ENCODE assay signal across 17 cellular contexts in genomic region chr6:96465321-96465903, GRCh38. TPM values are rescaled to one million over a fixed set of nuclear protein-coding genes. Genes with fewer than 3 reads are reported as not detected.
DNase-seq lines count a peak whose midpoint lies in the region; ATAC-seq lines count a peak whose summit lies in the region.
"Had no signal": no experiment of that assay in that cellular context is flagged by ENCODE, and none has a peak within 500 bp of the region (broad histone marks: within the 10 kb centered on the region; RNA-seq: fewer than 3 reads in every experiment).

No MANE protein-coding gene starts in this region.

- H3K27ac Mint-ChIP-seq in activated naive CD8-positive, alpha-beta T cell treated with anti-CD3 and anti-CD28 coated beads for 36 hours = peak overlapping the region; percentile 13
- H3K27ac Mint-ChIP-seq in activated naive CD8-positive, alpha-beta T cell treated with anti-CD3 and anti-CD28 coated beads, Interleukin-2, amount 50 U/mL, for 24 hours = no peak overlapping the region
- H3K27ac Mint-ChIP-seq in natural killer cell treated with Interleukin-12 subunit alpha and Interleukin-12 subunit beta and Interleukin-15 and Interleukin-18, amount 100 ng/mL, for 72 hours = peak overlapping the region in 1 of 2 donors; percentile 6
- H3K27ac Mint-ChIP-seq: IgD-negative memory B cell had no signal

- H3K27me3 Mint-ChIP-seq in activated naive CD8-positive, alpha-beta T cell treated with anti-CD3 and anti-CD28 coated beads for 36 hours = no peaks in the 10 kb centered on the region
- peaks cover 2% of the 10 kb centered on the region for H3K27me3 Mint-ChIP-seq in activated naive CD8-positive, alpha-beta T cell treated with anti-CD3 and anti-CD28 coated beads, Interleukin-2, amount 50 U/mL, for 24 hours
- H3K27me3 Mint-ChIP-seq in natural killer cell treated with Interleukin-12 subunit alpha and Interleukin-12 subunit beta and Interleukin-15 and Interleukin-18, amount 100 ng/mL, for 72 hours = peaks cover 0 to 11% of the 10 kb centered on the region in 2 donors
- H3K27me3 Mint-ChIP-seq: IgD-negative memory B cell had no signal

- no peaks in the 10 kb centered on the region for H3K9me3 Mint-ChIP-seq in activated naive CD8-positive, alpha-beta T cell treated with anti-CD3 and anti-CD28 coated beads for 36 hours
- H3K9me3 Mint-ChIP-seq in activated naive CD8-positive, alpha-beta T cell treated with anti-CD3 and anti-CD28 coated beads, Interleukin-2, amount 50 U/mL, for 24 hours = no peaks in the 10 kb centered on the region
- H3K9me3 Mint-ChIP-seq in natural killer cell treated with Interleukin-12 subunit alpha and Interleukin-12 subunit beta and Interleukin-15 and Interleukin-18, amount 100 ng/mL, for 72 hours = no peaks in the 10 kb centered on the region
- H3K9me3 Mint-ChIP-seq: activated CD4-positive, alpha-beta T cell treated with anti-CD3 and anti-CD28 coated beads, Interleukin-2, amount 10 ng/mL, durations not matched to agents 24 days and 14 days; IgD-negative memory B cell had no signal

- no peak for ATAC-seq in activated naive CD8-positive, alpha-beta T cell treated with anti-CD3 and anti-CD28 coated beads, Interleukin-2, amount 50 U/mL, for 24 hours
- ATAC-seq in GM21528 (IDR thresholded peaks at IDR 0.05; ENCODE audit: low FRiP score, unreplicated experiment) = peak; percentile 44
- peak; percentile 48 for ATAC-seq in HG03442 (IDR thresholded peaks at IDR 0.05; ENCODE audit: unreplicated experiment)
- peak in 1 of 2 donors; percentile 52 for ATAC-seq in natural killer cell treated with Interleukin-12 subunit alpha and Interleukin-12 subunit beta and Interleukin-15 and Interleukin-18, amount 100 ng/mL, for 72 hours
- ATAC-seq: left lobe of liver had no signal

- H3K4me1 Mint-ChIP-seq in activated naive CD8-positive, alpha-beta T cell treated with anti-CD3 and anti-CD28 coated beads for 36 hours = peaks cover 26% of the 10 kb centered on the region
- peaks cover 22% of the 10 kb centered on the region for H3K4me1 Mint-ChIP-seq in activated naive CD8-positive, alpha-beta T cell treated with anti-CD3 and anti-CD28 coated beads, Interleukin-2, amount 50 U/mL, for 24 hours
- H3K4me1 Mint-ChIP-seq in natural killer cell treated with Interleukin-12 subunit alpha and Interleukin-12 subunit beta and Interleukin-15 and Interleukin-18, amount 100 ng/mL, for 72 hours (ENCODE audit: low read depth in 2 of 2) = peaks cover 15 to 36% of the 10 kb centered on the region in 2 donors
- H3K4me1 Mint-ChIP-seq: IgD-negative memory B cell had no signal

- no peak for DNase-seq in activated naive CD8-positive, alpha-beta T cell treated with anti-CD3 and anti-CD28 coated beads for 36 hours
- DNase-seq in activated naive CD8-positive, alpha-beta T cell treated with anti-CD3 and anti-CD28 coated beads, Interleukin-2, amount 50 U/mL, for 24 hours = no peak
- no peak for DNase-seq in natural killer cell treated with Interleukin-12 subunit alpha and Interleukin-12 subunit beta and Interleukin-15 and Interleukin-18, amount 100 ng/mL, for 72 hours (ENCODE audit: low spot score)
- no peak for DNase-seq in NCI-H1092 (lab: John Stamatoyannopoulos, UW)
- DNase-seq in SW480 (ENCODE audit: low spot score) = no peak
- no peak for DNase-seq in SKM-1 treated with dmso at 0.1 percent for 144 hours (lab: John Stamatoyannopoulos, UW; ENCODE audit: unreplicated experiment)
- DNase-seq: activated CD4-positive, alpha-beta T cell treated with anti-CD3 and anti-CD28 coated beads, Interleukin-2, amount 10 ng/mL, durations not matched to agents 24 days and 14 days; Calu3; cortex of kidney; hippocampal formation; NCI-H1105 treated with DMSO at 0.1 percent for 48 hours; stimulated activated naive CD4-positive, alpha-beta T cell; upper lobe of left lung had no signal

- no peaks in the 10 kb centered on the region for H3K36me3 Mint-ChIP-seq in activated naive CD8-positive, alpha-beta T cell treated with anti-CD3 and anti-CD28 coated beads for 36 hours
- no peaks in the 10 kb centered on the region for H3K36me3 Mint-ChIP-seq in activated naive CD8-positive, alpha-beta T cell treated with anti-CD3 and anti-CD28 coated beads, Interleukin-2, amount 50 U/mL, for 24 hours (ENCODE audit: low read depth)
- no peaks in the 10 kb centered on the region for H3K36me3 Mint-ChIP-seq in natural killer cell treated with Interleukin-12 subunit alpha and Interleukin-12 subunit beta and Interleukin-15 and Interleukin-18, amount 100 ng/mL, for 72 hours
- H3K36me3 Mint-ChIP-seq: IgD-negative memory B cell had no signal

- H3K4me3 Mint-ChIP-seq in activated naive CD8-positive, alpha-beta T cell treated with anti-CD3 and anti-CD28 coated beads for 36 hours = no peak overlapping the region
- H3K4me3 Mint-ChIP-seq in activated naive CD8-positive, alpha-beta T cell treated with anti-CD3 and anti-CD28 coated beads, Interleukin-2, amount 50 U/mL, for 24 hours = no peak overlapping the region
- peak overlapping the region; percentile 24 for H3K4me3 Mint-ChIP-seq in natural killer cell treated with Interleukin-12 subunit alpha and Interleukin-12 subunit beta and Interleukin-15 and Interleukin-18, amount 100 ng/mL, for 72 hours

RNA-seq across cellular contexts. Expression of gene UFL1, which starts 56.2 kb away (rescaled TPM):
- total RNA-seq in activated naive CD8-positive, alpha-beta T cell treated with anti-CD3 and anti-CD28 coated beads for 36 hours = 10 to 100 TPM; 29.4 to 29.9 TPM
- total RNA-seq in natural killer cell treated with Interleukin-12 subunit alpha and Interleukin-12 subunit beta and Interleukin-15 and Interleukin-18, amount 100 ng/mL, for 72 hours = 10 to 100 TPM; 16.0 to 19.1 TPM
